Comparison of ENCODE assay signal across 12 cellular contexts in genomic region chr3:126348308-126348920, GRCh38. TPM values are rescaled to one million over a fixed set of nuclear protein-coding genes. Genes with fewer than 3 reads are reported as not detected.
A peak's percentile ranks its signal among the peaks of the same experiment; 100 is the strongest.
DNase-seq lines count a peak whose midpoint lies in the region; ATAC-seq and TF ChIP-seq lines count a peak whose summit lies in the region.
"Had no signal": no experiment of that assay in that cellular context is flagged by ENCODE, and none has a peak within 500 bp of the region (broad histone marks: within the 10 kb centered on the region; RNA-seq: fewer than 3 reads in every experiment).

No MANE protein-coding gene starts in this region.

- intact Hi-C loops in lower lobe of right lung (cut with DNase I) = no loop called here

- no peaks in the 10 kb centered on the region for H3K9me3 ChIP-seq in lower lobe of right lung

- H3K4me3 ChIP-seq in H7 (ENCODE audit: insufficient read depth, low read depth, low read length) (no peak overlapping the region), cardiac fibroblast (replicated peaks in 1 of 2; ENCODE audit: low read depth in 2 of 2, low read length in 2 of 2) (no peak overlapping the region), lower lobe of right lung (no peak overlapping the region)

- peak; percentile 69 for DNase-seq in 8988T
- DNase-seq in H7 = peak; percentile 84
- DNase-seq in cardiac fibroblast (ENCODE audit: low read depth in 2 of 2) = peak in 1 of 2 donors; percentile 14
- DNase-seq in lower lobe of right lung = peak; percentile 24
- DNase-seq in NCI-H1417 (lab: John Stamatoyannopoulos, UW) = no peak
- no peak for DNase-seq in NCI-H146 treated with DMSO at 0.1 percent for 48 hours (lab: John Stamatoyannopoulos, UW; ENCODE audit: unreplicated experiment)
- no peak for DNase-seq in DMS53 treated with DMSO at 0.1 percent for 48 hours (lab: John Stamatoyannopoulos, UW; ENCODE audit: unreplicated experiment)
- DNase-seq: activated gamma-delta T cell; effector CD4-positive, alpha-beta T cell had no signal

- H3K36me3 ChIP-seq in H7 (replicated peaks; ENCODE audit: control insufficient read depth, insufficient read depth, low read length) = no peaks in the 10 kb centered on the region
- peaks cover 64% of the 10 kb centered on the region for H3K36me3 ChIP-seq in lower lobe of right lung

- no peak overlapping the region for H3K27ac ChIP-seq in lower lobe of right lung
- H3K27ac ChIP-seq: parathyroid adenoma had no signal

- H3K4me1 ChIP-seq in lower lobe of right lung = peaks cover 40% of the 10 kb centered on the region
- H3K4me1 ChIP-seq: parathyroid adenoma had no signal

- H3K27me3 ChIP-seq in H7 (ENCODE audit: control insufficient read depth, insufficient read depth, low read length) (no peaks in the 10 kb centered on the region), lower lobe of right lung (ENCODE audit: low read depth) (no peaks in the 10 kb centered on the region)

- TF ChIP-seq CTCF in cardiac fibroblast (IDR thresholded peaks at IDR 0.05; ENCODE audit: low read depth, low read length) = peak; percentile 16
- TF ChIP-seq CTCF in lower lobe of right lung (IDR thresholded peaks at IDR 0.05) = no peak

- ATAC-seq in lower lobe of right lung (no peak), GM21825 (IDR thresholded peaks at IDR 0.05; ENCODE audit: unreplicated experiment) (no peak)

RNA-seq across cellular contexts. Expression of gene KLF15, which starts 8.8 kb away (rescaled TPM):
- total RNA-seq in H7 (2014; rRNA removed; shearing (Covaris generic)) = 8.5 and 10.5 TPM in 2 replicates
- 40.1 TPM for total RNA-seq in lower lobe of right lung

RNA-seq across cellular contexts. Expression of gene CFAP100, which starts 46.3 kb away (rescaled TPM):
- total RNA-seq in H7 (2014; rRNA removed; shearing (Covaris generic)) = 0.24 and 1.5 TPM in 2 replicates
- 21.5 TPM for total RNA-seq in lower lobe of right lung
- total RNA-seq: kidney epithelial cell had no signal

Comparison
In these comparisons a context has a peak if more than half of its experiments do, and no peak if none do; other contexts are left out.
1. DNase-seq: peak in 8988T (single experiment), H7 (single experiment) and lower lobe of right lung (single experiment); none in NCI-H1417 (0 of 3), NCI-H146 treated with DMSO at 0.1 percent for 48 hours (single experiment) and DMS53 treated with DMSO at 0.1 percent for 48 hours (single experiment).